In genomic region chr9:34577635-34578240, GRCh38 we compare ENCODE assay signal across 10 cellular contexts. TPM values are rescaled to one million over a fixed set of nuclear protein-coding genes. Genes with fewer than 3 reads are reported as not detected.
DNase-seq lines count a peak whose midpoint lies in the region; ATAC-seq and TF ChIP-seq lines count a peak whose summit lies in the region.
"Had no signal": no experiment of that assay in that cellular context is flagged by ENCODE, and none has a peak within 500 bp of the region (broad histone marks: within the 10 kb centered on the region; RNA-seq: fewer than 3 reads in every experiment).

No MANE protein-coding gene starts in this region.

- peaks cover 0 to 33% of the 10 kb centered on the region in 2 donors for H3K4me1 ChIP-seq in right atrium auricular region
- peaks cover 2% of the 10 kb centered on the region in 2 experiments for H3K4me1 ChIP-seq in trophoblast cell (ENCODE audit: control insufficient read depth in 1 of 2, insufficient read depth in 2 of 2, low read length in 2 of 2)

- no peaks in the 10 kb centered on the region for H3K79me2 ChIP-seq in trophoblast cell (ENCODE audit: control insufficient read depth, insufficient read depth, low read length, poor library complexity)

- no peak overlapping the region for H3K18ac ChIP-seq in trophoblast cell (ENCODE audit: low read length)

- DNase-seq in ELF-1 (ENCODE audit: low read depth, low spot score) (peak; percentile 43), NCI-H2227 (lab: John Stamatoyannopoulos, UW; ENCODE audit: unreplicated experiment) (peak; percentile 52), right atrium auricular region (ENCODE audit: low spot score) (no peak), trophoblast cell (no peak), left lobe of liver (ENCODE audit: low spot score) (no peak)
- no peak for DNase-seq in activated CD4-positive, alpha-beta memory T cell treated with anti-CD3 and anti-CD28 coated beads, Interleukin-2, amount 10 ng/mL, durations not matched to agents 7 days and 5 days
- DNase-seq: amniotic stem cell, KG1 had no signal

- H3K36me3 ChIP-seq in right atrium auricular region = no peaks in the 10 kb centered on the region
- no peaks in the 10 kb centered on the region for H3K36me3 ChIP-seq in trophoblast cell (ENCODE audit: control insufficient read depth in 1 of 2, insufficient read depth in 2 of 2, low read length in 2 of 2)

- no peak overlapping the region for H4K91ac ChIP-seq in trophoblast cell (ENCODE audit: low read depth, low read length)

- ATAC-seq in left lobe of liver (no peak), GM21576 (IDR thresholded peaks at IDR 0.05; ENCODE audit: unreplicated experiment) (no peak), GM18519 (IDR thresholded peaks at IDR 0.05; ENCODE audit: low FRiP score, unreplicated experiment) (no peak)

- H3K4me3 ChIP-seq in right atrium auricular region (peak overlapping the region; percentile 31 to 48), trophoblast cell (ENCODE audit: low read depth, low read length) (no peak overlapping the region)

- peak overlapping the region in 1 of 2 donors; percentile 23 for H3K27ac ChIP-seq in right atrium auricular region
- no peak overlapping the region for H3K27ac ChIP-seq in trophoblast cell (ENCODE audit: low read depth, low read length)

- no peak overlapping the region for H2BK5ac ChIP-seq in trophoblast cell (ENCODE audit: low read depth, low read length, poor library complexity)

- no peak overlapping the region for H3K4me3 Mint-ChIP-seq in activated CD4-positive, alpha-beta memory T cell treated with anti-CD3 and anti-CD28 coated beads, Interleukin-2, amount 10 ng/mL, durations not matched to agents 7 days and 5 days

- H3K4me2 ChIP-seq in trophoblast cell (ENCODE audit: low read length) = peak overlapping the region; percentile 48

- H4K8ac ChIP-seq in trophoblast cell (ENCODE audit: low read depth, low read length) = no peak overlapping the region

- H3K4ac ChIP-seq in trophoblast cell (ENCODE audit: low read depth, low read length) = no peak overlapping the region

- H3K27ac Mint-ChIP-seq in activated CD4-positive, alpha-beta memory T cell treated with anti-CD3 and anti-CD28 coated beads, Interleukin-2, amount 10 ng/mL, durations not matched to agents 7 days and 5 days = no peak overlapping the region

- POLR2A ChIA-PET in activated CD4-positive, alpha-beta memory T cell treated with anti-CD3 and anti-CD28 coated beads, Interleukin-2, amount 10 ng/mL, durations not matched to agents 7 days and 5 days (lab: Charles Lee) = no interaction called here

- H3K9me3 Mint-ChIP-seq in activated CD4-positive, alpha-beta memory T cell treated with anti-CD3 and anti-CD28 coated beads, Interleukin-2, amount 10 ng/mL, durations not matched to agents 7 days and 5 days = no peaks in the 10 kb centered on the region

- H2AK5ac ChIP-seq in trophoblast cell (ENCODE audit: low read length) = no peak overlapping the region

- H3K9me3 ChIP-seq in right atrium auricular region (no peaks in the 10 kb centered on the region), trophoblast cell (ENCODE audit: insufficient read depth, low read depth, low read length) (no peaks in the 10 kb centered on the region)

- no peak overlapping the region for H2BK120ac ChIP-seq in trophoblast cell (ENCODE audit: insufficient read depth, low read length, poor library complexity)

- CTCF ChIA-PET in activated CD4-positive, alpha-beta memory T cell treated with anti-CD3 and anti-CD28 coated beads, Interleukin-2, amount 10 ng/mL, durations not matched to agents 7 days and 5 days (lab: Charles Lee) = no interaction called here

- H4K12ac ChIP-seq in trophoblast cell (ENCODE audit: low read depth, low read length) = no peak overlapping the region

- H2BK12ac ChIP-seq in trophoblast cell (ENCODE audit: low read length) = no peak overlapping the region

- no peak overlapping the region for H2AFZ ChIP-seq in trophoblast cell (ENCODE audit: insufficient read depth, low read length, poor library complexity)

- no peak overlapping the region for H3K23ac ChIP-seq in trophoblast cell (ENCODE audit: low read length)

- WGBS in trophoblast cell (ENCODE audit: extremely low coverage, insufficient coverage, insufficient read length) = no CpG with 5 or more reads among the region's 61 CpGs

- H3K4me1 Mint-ChIP-seq in activated CD4-positive, alpha-beta memory T cell treated with anti-CD3 and anti-CD28 coated beads, Interleukin-2, amount 10 ng/mL, durations not matched to agents 7 days and 5 days = peaks cover 5% of the 10 kb centered on the region

- H3K27me3 ChIP-seq in right atrium auricular region (no peaks in the 10 kb centered on the region), trophoblast cell (ENCODE audit: insufficient read depth, low read length) (peaks cover 41% of the 10 kb centered on the region)

- no peaks in the 10 kb centered on the region for H3K36me3 Mint-ChIP-seq in activated CD4-positive, alpha-beta memory T cell treated with anti-CD3 and anti-CD28 coated beads, Interleukin-2, amount 10 ng/mL, durations not matched to agents 7 days and 5 days (ENCODE audit: low read depth)

- no peak for TF ChIP-seq CTCF in right atrium auricular region (IDR thresholded peaks at IDR 0.05)

- no peaks in the 10 kb centered on the region for H3K79me1 ChIP-seq in trophoblast cell (ENCODE audit: low read length)

- H3K9ac ChIP-seq in trophoblast cell (ENCODE audit: low read length) = no peak overlapping the region

- peaks cover 63% of the 10 kb centered on the region for H3K27me3 Mint-ChIP-seq in activated CD4-positive, alpha-beta memory T cell treated with anti-CD3 and anti-CD28 coated beads, Interleukin-2, amount 10 ng/mL, durations not matched to agents 7 days and 5 days

- H3K14ac ChIP-seq in trophoblast cell (ENCODE audit: low read length) = no peak overlapping the region

RNA-seq across cellular contexts. Expression of gene CNTFR, which starts 11.8 kb away (rescaled TPM):
- total RNA-seq in right atrium auricular region (10 to 100 TPM in 1 of 2 donors, 1 to 10 TPM in 1; 6.6 to 23.3 TPM), left lobe of liver (13.0 TPM)
- 1.1 and 1.4 TPM in 2 replicates for polyA plus RNA-seq in trophoblast cell (2013)
- total RNA-seq in activated CD4-positive, alpha-beta memory T cell treated with anti-CD3 and anti-CD28 coated beads, Interleukin-2, amount 10 ng/mL, durations not matched to agents 7 days and 5 days = not detected

RNA-seq across cellular contexts. Expression of gene RPP25L, which starts 34.2 kb away (rescaled TPM):
- total RNA-seq in right atrium auricular region (10 to 100 TPM; 29.9 to 49.2 TPM), left lobe of liver (25.5 TPM)
- 16.8 and 17.4 TPM in 2 replicates for polyA plus RNA-seq in trophoblast cell (2013)
- 10 to 100 TPM; 32.4 to 32.6 TPM for total RNA-seq in activated CD4-positive, alpha-beta memory T cell treated with anti-CD3 and anti-CD28 coated beads, Interleukin-2, amount 10 ng/mL, durations not matched to agents 7 days and 5 days

RNA-seq across cellular contexts. Expression of gene DCTN3, which starts 42.6 kb away (rescaled TPM):
- total RNA-seq in right atrium auricular region (100 to 1,000 TPM in 1 of 2 donors, 10 to 100 TPM in 1; 59.1 to 154 TPM), left lobe of liver (31.4 TPM)
- 43.3 and 44.9 TPM in 2 replicates for polyA plus RNA-seq in trophoblast cell (2013)
- total RNA-seq in activated CD4-positive, alpha-beta memory T cell treated with anti-CD3 and anti-CD28 coated beads, Interleukin-2, amount 10 ng/mL, durations not matched to agents 7 days and 5 days = 100 to 1,000 TPM; 143 to 144 TPM

RNA-seq across cellular contexts. Expression of gene ARID3C, which starts 51.1 kb away (rescaled TPM):
- not detected for total RNA-seq in right atrium auricular region
- polyA plus RNA-seq in trophoblast cell (2013) = 0.04 TPM in 1 of 2 replicates, not detected in the other
- total RNA-seq in activated CD4-positive, alpha-beta memory T cell treated with anti-CD3 and anti-CD28 coated beads, Interleukin-2, amount 10 ng/mL, durations not matched to agents 7 days and 5 days = under 1 TPM; 0.15 to 0.18 TPM
- total RNA-seq in left lobe of liver = 8.8 TPM

RNA-seq across cellular contexts. Expression of gene ENHO, which starts 54.9 kb away (rescaled TPM):
- total RNA-seq in right atrium auricular region (under 1 TPM in 1 of 2 donors, not detected in 1; 0.75 TPM), left lobe of liver (3.9 TPM)
- 0.54 and 0.55 TPM in 2 replicates for polyA plus RNA-seq in trophoblast cell (2013)
- total RNA-seq in activated CD4-positive, alpha-beta memory T cell treated with anti-CD3 and anti-CD28 coated beads, Interleukin-2, amount 10 ng/mL, durations not matched to agents 7 days and 5 days = not detected

Comparison
In these comparisons a context has a peak if more than half of its experiments do, and no peak if none do; other contexts are left out.
1. DNase-seq: peak in ELF-1 (single experiment) and NCI-H2227 (single experiment); none in right atrium auricular region (single experiment), trophoblast cell (0 of 2), activated CD4-positive, alpha-beta memory T cell treated with anti-CD3 and anti-CD28 coated beads, Interleukin-2, amount 10 ng/mL, durations not matched to agents 7 days and 5 days (single experiment) and left lobe of liver (single experiment).
2. RNA of gene CNTFR, which starts 11.8 kb away (total RNA-seq): 6.6 to 23.3 TPM in right atrium auricular region and 13.0 TPM in left lobe of liver (single experiment); not detected in activated CD4-positive, alpha-beta memory T cell treated with anti-CD3 and anti-CD28 coated beads, Interleukin-2, amount 10 ng/mL, durations not matched to agents 7 days and 5 days; every median in the first group is over 4 times any median in the second.